ENCODE assay signal across 8 cellular contexts in the genomic region with DNA sequence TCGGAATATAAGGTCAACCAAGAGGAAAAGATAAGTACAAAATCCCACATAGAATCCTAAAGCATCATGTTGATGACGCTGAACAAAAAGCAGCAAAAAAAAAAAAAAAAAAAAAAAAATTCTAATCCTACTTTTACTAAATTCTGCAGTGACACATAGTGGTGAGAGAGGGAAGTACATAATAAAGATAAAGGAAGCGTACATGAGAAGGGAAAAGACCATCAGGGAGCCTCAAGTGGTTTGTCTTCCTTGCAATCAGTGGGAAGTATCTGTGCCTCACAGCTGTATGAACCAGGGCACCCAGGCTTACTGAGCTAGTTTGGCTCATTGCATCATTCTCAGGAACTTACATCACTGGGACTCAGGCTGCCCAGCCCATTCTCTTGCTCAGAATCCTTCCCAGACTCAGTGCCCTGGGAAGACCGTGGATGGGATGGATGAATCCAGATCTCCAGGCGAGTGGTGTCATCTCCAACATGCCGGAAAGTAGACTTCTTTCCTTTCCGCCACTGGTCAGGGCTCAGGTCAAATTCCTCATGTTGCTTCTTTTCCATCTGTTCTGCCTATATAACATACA. TPM values are rescaled to one million over a fixed set of nuclear protein-coding genes. Genes with fewer than 3 reads are reported as not detected.
A peak's percentile ranks its signal among the peaks of the same experiment; 100 is the strongest.
DNase-seq lines count a peak whose midpoint lies in the region; ATAC-seq and TF ChIP-seq lines count a peak whose summit lies in the region.

No MANE protein-coding gene starts in this region.

- no peaks in the 10 kb centered on the region for H3K27me3 Mint-ChIP-seq in activated T-helper 2 cell treated with anti-CD3 and anti-CD28 coated beads, Interferon-gamma antibody, Interleukin-2, Interleukin-4, amounts not matched to agents 10 μg/mL and 5 μg/mL and 100 μg/mL, durations not matched to agents 14 hours and 24 hours and 36 hours (ENCODE audit: low read depth)

- TF ChIP-seq POLR2A in prostate gland (IDR thresholded peaks at IDR 0.05) = no peak

- POLR2A ChIA-PET in GM10248 (lab: Yijun Ruan, JAX) = interaction anchor here (1.3 kb wide), 1 partner anchor 28 kb away, joined by 3 read pairs; no protein-coding TSS in a partner anchor

- no peaks in the 10 kb centered on the region for H3K27me3 ChIP-seq in prostate gland (replicated peaks; ENCODE audit: insufficient read depth)

- H3K4me3 ChIP-seq in prostate gland = no peak overlapping the region

- no peak overlapping the region for H3K4me3 Mint-ChIP-seq in activated T-helper 2 cell treated with anti-CD3 and anti-CD28 coated beads, Interferon-gamma antibody, Interleukin-2, Interleukin-4, amounts not matched to agents 10 μg/mL and 5 μg/mL and 100 μg/mL, durations not matched to agents 14 hours and 24 hours and 36 hours (ENCODE audit: low read depth)

- H3K9me3 ChIP-seq in prostate gland = no peaks in the 10 kb centered on the region

- H3K27ac Mint-ChIP-seq in activated T-helper 2 cell treated with anti-CD3 and anti-CD28 coated beads, Interferon-gamma antibody, Interleukin-2, Interleukin-4, amounts not matched to agents 10 μg/mL and 5 μg/mL and 100 μg/mL, durations not matched to agents 14 hours and 24 hours and 36 hours = peak overlapping the region; percentile 65

- H3K36me3 Mint-ChIP-seq in activated T-helper 2 cell treated with anti-CD3 and anti-CD28 coated beads, Interferon-gamma antibody, Interleukin-2, Interleukin-4, amounts not matched to agents 10 μg/mL and 5 μg/mL and 100 μg/mL, durations not matched to agents 14 hours and 24 hours and 36 hours (ENCODE audit: low read depth) = peaks cover 66% of the 10 kb centered on the region

- H3K27ac ChIP-seq in prostate gland = no peak overlapping the region

- no peaks in the 10 kb centered on the region for H3K9me3 Mint-ChIP-seq in activated T-helper 2 cell treated with anti-CD3 and anti-CD28 coated beads, Interferon-gamma antibody, Interleukin-2, Interleukin-4, amounts not matched to agents 10 μg/mL and 5 μg/mL and 100 μg/mL, durations not matched to agents 14 hours and 24 hours and 36 hours

- H3K4me1 Mint-ChIP-seq in activated T-helper 2 cell treated with anti-CD3 and anti-CD28 coated beads, Interferon-gamma antibody, Interleukin-2, Interleukin-4, amounts not matched to agents 10 μg/mL and 5 μg/mL and 100 μg/mL, durations not matched to agents 14 hours and 24 hours and 36 hours (ENCODE audit: low read depth) = peaks cover 45% of the 10 kb centered on the region

- H3K4me1 ChIP-seq in prostate gland (replicated peaks) = no peaks in the 10 kb centered on the region

- intact Hi-C loops in activated T-helper 2 cell treated with anti-CD3 and anti-CD28 coated beads, Interferon-gamma antibody, Interleukin-2, Interleukin-4, amounts not matched to agents 10 μg/mL and 5 μg/mL and 100 μg/mL, durations not matched to agents 14 hours and 24 hours and 36 hours (cut with micrococcal nuclease) = loop anchor here (1.0 to 2.0 kb wide), 2 partner anchors 16 to 228 kb away; a partner anchor contains a TSS
- intact Hi-C loops in prostate gland (cut with DNase I) (loop anchor here (2.0 to 5.0 kb wide), 2 partner anchors 40 to 228 kb away; a partner anchor contains a TSS), head of caudate nucleus (cut with DNase I) (no loop called here)

- DNase-seq in AG08395 (ENCODE audit: low spot score) = peak; percentile 69
- DNase-seq in GM10248 (ENCODE audit: extremely low spot score) = peak; percentile 61
- peak; percentile 70 for DNase-seq in NCI-H2227 treated with DMSO at 0.1 percent for 48 hours (lab: John Stamatoyannopoulos, UW)
- no peak for DNase-seq in activated T-helper 2 cell treated with anti-CD3 and anti-CD28 coated beads, Interferon-gamma antibody, Interleukin-2, Interleukin-4, amounts not matched to agents 10 μg/mL and 5 μg/mL and 100 μg/mL, durations not matched to agents 14 hours and 24 hours and 36 hours (ENCODE audit: low spot score)
- DNase-seq in glomerular visceral epithelial cell (ENCODE audit: extremely low spot score) = peak; percentile 65
- DNase-seq in prostate gland (ENCODE audit: low spot score) = no peak
- DNase-seq in head of caudate nucleus = no peak

- CTCF ChIA-PET in GM10248 (lab: Yijun Ruan, JAX) = interaction anchor here (0.7 to 6.0 kb wide), 31 partner anchors 9 to 240 kb away, joined by 3 to 100 read pairs (median 5); a partner anchor contains a TSS

- 54% methylated on average over 7 of the region's 7 CpGs for WGBS in prostate gland

- no peaks in the 10 kb centered on the region for H3K36me3 ChIP-seq in prostate gland

- no peak for ATAC-seq in HG03159 (IDR thresholded peaks at IDR 0.05; ENCODE audit: unreplicated experiment)

- peak; percentile 43 for TF ChIP-seq CTCF in GM10248 (IDR thresholded peaks at IDR 0.05; ENCODE audit: control extremely low read depth, extremely low read depth, low read depth, missing control alignments)
- TF ChIP-seq CTCF in prostate gland (IDR thresholded peaks at IDR 0.05) = peak in 3 of 4 experiments; percentile 57 to 63 (median 60)

RNA-seq across cellular contexts. Expression of a gene that starts 21.2 kb away (rescaled TPM):
- 33.5 and 43.0 TPM in 2 replicates for total RNA-seq in activated T-helper 2 cell treated with anti-CD3 and anti-CD28 coated beads, Interferon-gamma antibody, Interleukin-2, Interleukin-4, amounts not matched to agents 10 μg/mL and 5 μg/mL and 100 μg/mL, durations not matched to agents 14 hours and 24 hours and 36 hours
- total RNA-seq in prostate gland = 10 to 100 TPM; 23.8 to 56.0 TPM

RNA-seq across cellular contexts. Expression of a gene that starts 21.4 kb away (rescaled TPM):
- 17.3 and 18.4 TPM in 2 replicates for total RNA-seq in activated T-helper 2 cell treated with anti-CD3 and anti-CD28 coated beads, Interferon-gamma antibody, Interleukin-2, Interleukin-4, amounts not matched to agents 10 μg/mL and 5 μg/mL and 100 μg/mL, durations not matched to agents 14 hours and 24 hours and 36 hours
- 10 to 100 TPM; 10.8 to 27.5 TPM for total RNA-seq in prostate gland

RNA-seq across cellular contexts. Expression of a gene that starts 53.9 kb away (rescaled TPM):
- total RNA-seq in activated T-helper 2 cell treated with anti-CD3 and anti-CD28 coated beads, Interferon-gamma antibody, Interleukin-2, Interleukin-4, amounts not matched to agents 10 μg/mL and 5 μg/mL and 100 μg/mL, durations not matched to agents 14 hours and 24 hours and 36 hours = 75.9 and 78.3 TPM in 2 replicates
- total RNA-seq in prostate gland = 10 to 100 TPM; 34.8 to 42.9 TPM

RNA-seq across cellular contexts. Expression of a gene that starts 54.9 kb away (rescaled TPM):
- 50.6 and 55.4 TPM in 2 replicates for total RNA-seq in activated T-helper 2 cell treated with anti-CD3 and anti-CD28 coated beads, Interferon-gamma antibody, Interleukin-2, Interleukin-4, amounts not matched to agents 10 μg/mL and 5 μg/mL and 100 μg/mL, durations not matched to agents 14 hours and 24 hours and 36 hours
- 100 to 1,000 TPM; 118 to 172 TPM for total RNA-seq in prostate gland

Comparison
In these comparisons a context has a peak if more than half of its experiments do, and no peak if none do; other contexts are left out.
1. DNase-seq: peak in AG08395 (single experiment), GM10248 (single experiment), NCI-H2227 treated with DMSO at 0.1 percent for 48 hours (single experiment) and glomerular visceral epithelial cell (single experiment); none in activated T-helper 2 cell treated with anti-CD3 and anti-CD28 coated beads, Interferon-gamma antibody, Interleukin-2, Interleukin-4, amounts not matched to agents 10 μg/mL and 5 μg/mL and 100 μg/mL, durations not matched to agents 14 hours and 24 hours and 36 hours (single experiment), prostate gland (single experiment) and head of caudate nucleus (0 of 42).